ENCODE assay signal across 1 cellular context in the genomic region with DNA sequence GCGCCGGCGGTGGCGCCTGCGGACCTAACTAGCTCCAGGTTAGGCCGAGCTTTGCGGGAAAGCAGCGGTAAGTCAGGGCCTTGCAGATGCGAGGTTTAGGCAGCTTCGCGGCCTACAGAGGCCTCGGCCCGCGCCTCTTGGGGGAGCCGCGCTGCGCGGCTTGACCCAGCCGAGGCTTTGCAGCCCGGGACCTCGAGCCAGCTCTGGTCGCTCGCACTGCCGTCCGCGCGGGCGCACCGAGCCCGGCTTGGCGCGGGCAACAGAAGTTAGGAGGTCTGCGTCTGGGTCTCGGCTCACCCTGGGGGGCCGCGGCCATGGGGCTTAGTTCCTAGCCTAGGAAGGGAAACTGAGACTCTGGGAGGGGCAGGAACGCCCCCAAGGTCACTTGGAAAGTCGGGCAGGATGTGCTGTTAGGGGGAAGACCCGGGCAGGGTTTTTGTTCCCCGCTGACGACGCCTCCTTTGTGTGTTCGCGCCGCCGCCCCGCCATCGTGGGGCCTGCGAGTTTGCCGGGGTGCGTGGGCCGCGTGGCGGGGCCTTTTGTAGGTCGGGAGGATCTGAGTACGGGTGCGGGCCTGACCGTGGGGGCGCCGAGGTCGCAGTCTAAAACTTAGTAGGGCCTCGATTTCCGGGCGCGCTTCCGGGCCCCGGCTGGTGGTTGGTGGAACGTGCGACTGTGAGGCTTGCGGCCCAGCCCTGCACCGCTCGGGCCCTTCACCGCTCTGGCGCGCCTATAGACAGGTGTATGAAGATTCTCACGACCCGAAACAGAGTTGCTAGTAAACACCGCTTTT.
TF ChIP-seq lines count a peak whose summit lies in the region.

No MANE protein-coding gene starts in this region.

TF ChIP-seq in WTC11, 78 proteins besides CTCF, POLR2A, EP300 and RAD21 (continued from another document):
- TF ChIP-seq, protein P1, sequence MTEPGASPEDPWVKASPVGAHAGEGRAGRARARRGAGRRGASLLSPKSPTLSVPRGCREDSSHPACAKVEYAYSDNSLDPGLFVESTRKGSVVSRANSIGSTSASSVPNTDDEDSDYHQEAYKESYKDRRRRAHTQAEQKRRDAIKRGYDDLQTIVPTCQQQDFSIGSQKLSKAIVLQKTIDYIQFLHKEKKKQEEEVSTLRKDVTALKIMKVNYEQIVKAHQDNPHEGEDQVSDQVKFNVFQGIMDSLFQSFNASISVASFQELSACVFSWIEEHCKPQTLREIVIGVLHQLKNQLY (CRISPR knock-in tag; IDR thresholded peaks at IDR 0.05): no peak
TF ChIP-seq in WTC11: peak in this region for 9.
